In the genomic region with DNA sequence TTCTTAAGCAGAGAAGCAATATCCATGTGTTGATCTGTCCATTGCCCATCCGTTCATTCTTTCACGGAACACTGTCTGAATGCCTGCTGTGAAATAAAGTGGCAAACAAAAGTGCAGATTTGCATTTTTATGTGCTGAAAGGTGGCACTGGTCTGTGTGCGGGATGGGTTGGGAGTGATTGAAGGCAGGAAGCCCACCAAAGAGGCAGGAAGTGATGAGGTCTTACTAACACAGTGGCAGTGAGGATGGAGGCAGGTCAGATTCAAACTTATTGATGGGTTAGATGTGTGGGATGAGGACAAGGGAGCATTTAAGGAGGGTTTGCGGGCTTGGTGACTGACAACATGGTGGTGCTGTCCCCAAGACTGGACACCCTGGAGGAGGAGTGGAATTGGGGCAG, we compare ENCODE assay signal across 15 cellular contexts. TPM values are rescaled to one million over a fixed set of nuclear protein-coding genes. Genes with fewer than 3 reads are reported as not detected.
DNase-seq lines count a peak whose midpoint lies in the region; ATAC-seq and TF ChIP-seq lines count a peak whose summit lies in the region.
"Had no signal": no experiment of that assay in that cellular context is flagged by ENCODE, and none has a peak within 500 bp of the region (broad histone marks: within the 10 kb centered on the region; RNA-seq: fewer than 3 reads in every experiment).

No MANE protein-coding gene starts in this region.

- H3K27ac ChIP-seq in C4-2B, result peak overlapping the region; percentile 96
- H3K27ac ChIP-seq in RWPE2 (ENCODE audit: poor library complexity, severe bottlenecking), result peak overlapping the region; percentile 82
- H3K27ac ChIP-seq in stomach, result peak overlapping the region in 3 of 5 donors; percentile 14 to 92 (median 87)

- TF ChIP-seq CTCF in C4-2B (conservative IDR thresholded peaks at IDR 0.05) (no peak), RWPE2 (IDR thresholded peaks at IDR 0.05; ENCODE audit: poor library complexity, severe bottlenecking) (no peak), glutamatergic neuron (IDR thresholded peaks at IDR 0.05; ENCODE audit: partially characterized antibody, unreplicated experiment) (no peak), stomach (IDR thresholded peaks at IDR 0.05) (no peak)

- intact Hi-C loops in stomach (cut with DNase I; ENCODE audit: low total_unique reads), result no loop called here

- no peak overlapping the region for H3K4me3 Mint-ChIP-seq in glutamatergic neuron (ENCODE audit: unreplicated experiment)
- H3K4me3 Mint-ChIP-seq: CD14-positive monocyte had no signal

- TF ChIP-seq POLR2A in stomach (IDR thresholded peaks at IDR 0.05), result no peak

- H3K36me3 ChIP-seq in RWPE2 (ENCODE audit: low read depth), result peaks cover 78% of the 10 kb centered on the region
- H3K36me3 ChIP-seq in stomach, result peaks cover 5 to 8% (median 7%) of the 10 kb centered on the region in 4 donors

- 85 to 95% (median 92%) methylated on average over 4 of the region's 4 CpGs for WGBS in stomach, 5 donors

- peaks cover 14% of the 10 kb centered on the region for H3K36me3 Mint-ChIP-seq in glutamatergic neuron (ENCODE audit: unreplicated experiment)
- H3K36me3 Mint-ChIP-seq: CD14-positive monocyte had no signal

- peaks cover 18% of the 10 kb centered on the region for H3K4me1 ChIP-seq in RWPE2 (ENCODE audit: insufficient read depth, poor library complexity, severe bottlenecking)
- peaks cover 62 to 100% (median 93%) of the 10 kb centered on the region in 4 donors for H3K4me1 ChIP-seq in stomach

- peak overlapping the region; percentile 30 for H3K27ac Mint-ChIP-seq in glutamatergic neuron (ENCODE audit: unreplicated experiment)

- no peak for TF ChIP-seq EP300 in stomach (IDR thresholded peaks at IDR 0.05)

- H3K9me3 Mint-ChIP-seq in glutamatergic neuron (ENCODE audit: unreplicated experiment), result peaks cover 5% of the 10 kb centered on the region
- H3K9me3 Mint-ChIP-seq: CD14-positive monocyte had no signal

- H3K27me3 ChIP-seq in RWPE2 (ENCODE audit: insufficient read depth, poor library complexity, severe bottlenecking) (no peaks in the 10 kb centered on the region), stomach (no peaks in the 10 kb centered on the region)

- no peak overlapping the region for H3K4me3 ChIP-seq in RWPE2 (ENCODE audit: severe bottlenecking)
- H3K4me3 ChIP-seq in stomach, result no peak overlapping the region

- ATAC-seq in RWPE2 (ENCODE audit: low read depth), result no peak
- no peak for ATAC-seq in HG02885 (IDR thresholded peaks at IDR 0.05; ENCODE audit: poor library complexity, unreplicated experiment)

- no peaks in the 10 kb centered on the region for H3K9me3 ChIP-seq in RWPE2 (ENCODE audit: severe bottlenecking)
- no peaks in the 10 kb centered on the region for H3K9me3 ChIP-seq in stomach

- peaks cover 11% of the 10 kb centered on the region for H3K27me3 Mint-ChIP-seq in glutamatergic neuron (ENCODE audit: unreplicated experiment)

- H3K4me1 Mint-ChIP-seq in glutamatergic neuron (ENCODE audit: low read depth, unreplicated experiment), result peaks cover 10% of the 10 kb centered on the region
- H3K4me1 Mint-ChIP-seq: CD14-positive monocyte had no signal

- DNase-seq in RWPE2 (ENCODE audit: low spot score) (no peak), glutamatergic neuron (no peak), stomach (no peak), NCI-H2107 treated with DMSO at 0.1 percent for 48 hours (lab: John Stamatoyannopoulos, UW; ENCODE audit: unreplicated experiment) (no peak), NCI-H1417 (lab: John Stamatoyannopoulos, UW) (no peak)
- DNase-seq: COR-L47, EL, KBM-7, NCI-H1436 treated with DMSO at 0.1 percent for 48 hours, NCI-H2081, NCI-H510A, NCI-H774 had no signal

RNA-seq across cellular contexts. Expression of a gene that starts 8.3 kb away (rescaled TPM):
- 171 TPM for total RNA-seq in glutamatergic neuron (ENCODE audit: unreplicated experiment)
- 100 to 1,000 TPM in 4 of 5 donors, 10 to 100 TPM in 1; 63.0 to 282 (median 114) TPM for total RNA-seq in stomach
- polyA plus RNA-seq in stomach, result 10 to 100 TPM; 11.3 to 53.3 (median 30.4) TPM
- polyA plus RNA-seq: CD14-positive monocyte had no signal
